Comparison of ENCODE assay signal across 20 cellular contexts in genomic region chr4:20445933-20446723, GRCh38.
A peak's percentile ranks its signal among the peaks of the same experiment; 100 is the strongest.
DNase-seq lines count a peak whose midpoint lies in the region; ATAC-seq and TF ChIP-seq lines count a peak whose summit lies in the region.
"Had no signal": no experiment of that assay in that cellular context is flagged by ENCODE, and none has a peak within 500 bp of the region (broad histone marks: within the 10 kb centered on the region; RNA-seq: fewer than 3 reads in every experiment).

No MANE protein-coding gene starts in this region.

- H3K36me3 ChIP-seq in SJCRH30 (no peaks in the 10 kb centered on the region), left ventricle myocardium inferior (no peaks in the 10 kb centered on the region), neural progenitor cell (no peaks in the 10 kb centered on the region)
- H3K36me3 ChIP-seq: lower lobe of right lung had no signal

- intact Hi-C loops in left ventricle myocardium inferior (cut with micrococcal nuclease), result no loop called here

- H3K4me1 ChIP-seq in SJCRH30 (peaks cover 18% of the 10 kb centered on the region), left ventricle myocardium inferior (no peaks in the 10 kb centered on the region), neural progenitor cell (peaks cover 16% of the 10 kb centered on the region)

- peaks cover 6% of the 10 kb centered on the region for H3F3A ChIP-seq in neural progenitor cell (ENCODE audit: low read depth)

- H3K4me1 Mint-ChIP-seq in neural progenitor cell, result peaks cover 32% of the 10 kb centered on the region
- H3K4me1 Mint-ChIP-seq: activated CD4-positive, alpha-beta T cell treated with anti-CD3 and anti-CD28 coated beads, Interleukin-2, amount 10 ng/mL, durations not matched to agents 24 days and 14 days had no signal

- no peak overlapping the region for H3K4me3 ChIP-seq in SJCRH30
- H3K4me3 ChIP-seq in left ventricle myocardium inferior, result no peak overlapping the region
- no peak overlapping the region for H3K4me3 ChIP-seq in neural progenitor cell
- H3K4me3 ChIP-seq: lower lobe of right lung, SK-N-MC, skin epidermis, testis had no signal

- H3K79me2 ChIP-seq in neural progenitor cell (ENCODE audit: low read depth), result no peaks in the 10 kb centered on the region

- no peaks in the 10 kb centered on the region for H3K27me3 Mint-ChIP-seq in neural progenitor cell (ENCODE audit: insufficient read depth, low read depth)
- H3K27me3 Mint-ChIP-seq: activated CD4-positive, alpha-beta T cell treated with anti-CD3 and anti-CD28 coated beads, Interleukin-2, amount 10 ng/mL, durations not matched to agents 24 days and 14 days had no signal

- H3K4me2 ChIP-seq in neural progenitor cell, result no peak overlapping the region

- DNase-seq in NCI-H187 (lab: John Stamatoyannopoulos, UW), result peak; percentile 32 to 50
- peak; percentile 49 to 83 for DNase-seq in SJCRH30
- DNase-seq in left ventricle myocardium inferior, result no peak
- DNase-seq in neural progenitor cell (ENCODE audit: low spot score), result peak; percentile 64
- no peak for DNase-seq in medulla oblongata (ENCODE audit: extremely low spot score)
- no peak for DNase-seq in midbrain (lab: John Stamatoyannopoulos, UW)
- DNase-seq in stimulated activated CD4-positive, alpha-beta T cell treated with anti-CD3 and anti-CD28 coated beads, Interleukin-1b, Interleukin-23, amount 100 ng/mL, for 48 hours, result no peak
- DNase-seq: activated CD4-positive, alpha-beta T cell treated with anti-CD3 and anti-CD28 coated beads, Interleukin-2, amount 10 ng/mL, durations not matched to agents 24 days and 14 days; activated CD8-positive, alpha-beta memory T cell treated with anti-CD3 and anti-CD28 coated beads, Interleukin-2, amount 50 U/mL, for 48 hours; activated gamma-delta T cell treated with Interleukin-2 at 50 U/mL for 16 hours; cortex of kidney; lower lobe of right lung; NCI-H1105 treated with DMSO at 0.1 percent for 48 hours; NCI-H510A; nucleus accumbens; testis had no signal

- no peak overlapping the region for H3K27ac Mint-ChIP-seq in neural progenitor cell
- H3K27ac Mint-ChIP-seq: activated CD4-positive, alpha-beta T cell treated with anti-CD3 and anti-CD28 coated beads, Interleukin-2, amount 10 ng/mL, durations not matched to agents 24 days and 14 days had no signal

- H3K27me3 ChIP-seq in SJCRH30, result peaks cover 9% of the 10 kb centered on the region
- no peaks in the 10 kb centered on the region for H3K27me3 ChIP-seq in left ventricle myocardium inferior (ENCODE audit: low read depth)
- no peaks in the 10 kb centered on the region for H3K27me3 ChIP-seq in neural progenitor cell
- H3K27me3 ChIP-seq: testis had no signal

- H2AFZ ChIP-seq in neural progenitor cell (replicated peaks), result no peak overlapping the region

- H3K36me3 Mint-ChIP-seq in neural progenitor cell, result peaks cover 4% of the 10 kb centered on the region

- ATAC-seq in activated CD4-positive, CD25-positive, alpha-beta regulatory T cell treated with anti-CD3 and anti-CD28 coated beads, Interleukin-2, amount 50 U/mL, for 24 hours, result no peak
- ATAC-seq: HCT116, lower lobe of right lung had no signal

- H3K9ac ChIP-seq in neural progenitor cell, result no peak overlapping the region

- H3K9me3 ChIP-seq in SJCRH30 (replicated peaks) (no peaks in the 10 kb centered on the region), left ventricle myocardium inferior (replicated peaks) (no peaks in the 10 kb centered on the region), neural progenitor cell (ENCODE audit: low read depth) (no peaks in the 10 kb centered on the region)
- H3K9me3 ChIP-seq: lower lobe of right lung, testis had no signal

- H3K4me3 Mint-ChIP-seq in neural progenitor cell, result no peak overlapping the region
- H3K4me3 Mint-ChIP-seq: activated CD4-positive, alpha-beta T cell treated with anti-CD3 and anti-CD28 coated beads, Interleukin-2, amount 10 ng/mL, durations not matched to agents 24 days and 14 days had no signal

- TF ChIP-seq CTCF in left ventricle myocardium inferior (IDR thresholded peaks at IDR 0.05; ENCODE audit: borderline replicate concordance) (no peak), neural progenitor cell (IDR thresholded peaks at IDR 0.05) (no peak)

- H3K9me3 Mint-ChIP-seq in neural progenitor cell, result no peaks in the 10 kb centered on the region
- H3K9me3 Mint-ChIP-seq: activated CD4-positive, alpha-beta T cell treated with anti-CD3 and anti-CD28 coated beads, Interleukin-2, amount 10 ng/mL, durations not matched to agents 24 days and 14 days had no signal

- no peaks in the 10 kb centered on the region for H4K20me1 ChIP-seq in neural progenitor cell (ENCODE audit: low read depth)

- H3K27ac ChIP-seq in SJCRH30 (no peak overlapping the region), left ventricle myocardium inferior (replicated peaks) (peak overlapping the region; percentile 48), neural progenitor cell (no peak overlapping the region)
- H3K27ac ChIP-seq: lower lobe of right lung, SK-N-MC, skin epidermis, testis had no signal

Comparison
In these comparisons a context has a peak if more than half of its experiments do, and no peak if none do; other contexts are left out.
1. DNase-seq: peak in NCI-H187 (2 of 2), SJCRH30 (2 of 2) and neural progenitor cell (single experiment); none in left ventricle myocardium inferior (single experiment), medulla oblongata (single experiment), midbrain (single experiment) and stimulated activated CD4-positive, alpha-beta T cell treated with anti-CD3 and anti-CD28 coated beads, Interleukin-1b, Interleukin-23, amount 100 ng/mL, for 48 hours (single experiment).